ENCODE assay signal across 20 cellular contexts in genomic region chr1:87169250-87169910, GRCh38.
DNase-seq lines count a peak whose midpoint lies in the region; ATAC-seq and TF ChIP-seq lines count a peak whose summit lies in the region.
"Had no signal": no experiment of that assay in that cellular context is flagged by ENCODE, and none has a peak within 500 bp of the region (broad histone marks: within the 10 kb centered on the region; RNA-seq: fewer than 3 reads in every experiment).

No MANE protein-coding gene starts in this region.

- H2BK120ac ChIP-seq in neuronal stem cell (ENCODE audit: low read depth, low read length) = no peak overlapping the region

- H3K4ac ChIP-seq in neuronal stem cell (ENCODE audit: low read length) = no peak overlapping the region

- ATAC-seq in GM18909 (IDR thresholded peaks at IDR 0.05; ENCODE audit: poor library complexity, unreplicated experiment) (no peak), HG03571 (IDR thresholded peaks at IDR 0.05; ENCODE audit: unreplicated experiment) (no peak)
- ATAC-seq: HepG2 had no signal

- H3K9ac ChIP-seq in neuronal stem cell (ENCODE audit: low read depth, low read length, poor library complexity) = no peak overlapping the region

- no peak overlapping the region for H4K8ac ChIP-seq in neuronal stem cell (ENCODE audit: low read depth, low read length)

- no CpG with 5 or more reads among the region's 3 CpGs for WGBS in neuronal stem cell (ENCODE audit: extremely low coverage in 2 of 2, insufficient read length in 2 of 2, insufficient replicate concordance in 1 of 2), 2 donors

- no peak overlapping the region for H3K14ac ChIP-seq in neuronal stem cell (ENCODE audit: low read length)

- DNase-seq in left ventricle myocardium inferior (no peak), cardiac septum (ENCODE audit: low spot score) (no peak), islet precursor cell (peak; percentile 59), neuronal stem cell (ENCODE audit: low spot score) (peak; percentile 51), amygdala (lab: John Stamatoyannopoulos, UW) (no peak), NOMO-1 treated with DMSO at 0.1 percent for 48 hours (lab: John Stamatoyannopoulos, UW; ENCODE audit: unreplicated experiment) (no peak)
- DNase-seq: 8988T; BE2C; Calu3; CD4-positive, alpha-beta T cell; DMS53; GOT3; KG1; NCI-H1417 treated with DMSO at 0.1 percent for 48 hours; NCI-H2029; NCI-H748 treated with DMSO at 0.1 percent for 48 hours had no signal

- H3K79me1 ChIP-seq in neuronal stem cell (ENCODE audit: low read depth, low read length) = no peaks in the 10 kb centered on the region

- H2BK12ac ChIP-seq in neuronal stem cell (ENCODE audit: low read length) = no peak overlapping the region

- H2BK15ac ChIP-seq in neuronal stem cell (ENCODE audit: low read length) = no peak overlapping the region

- H3K36me3 ChIP-seq in left ventricle myocardium inferior = no peaks in the 10 kb centered on the region
- H3K36me3 ChIP-seq in neuronal stem cell (replicated peaks in 1 of 2; ENCODE audit: control insufficient read depth in 2 of 2, insufficient read depth in 2 of 2, low read length in 2 of 2) = no peaks in the 10 kb centered on the region
- H3K36me3 ChIP-seq: BE2C had no signal

- peak overlapping the region; percentile 27 for H2AFZ ChIP-seq in neuronal stem cell (ENCODE audit: low read length)

- H3K4me1 ChIP-seq in left ventricle myocardium inferior (no peaks in the 10 kb centered on the region), neuronal stem cell (ENCODE audit: control insufficient read depth in 2 of 2, insufficient read depth in 1 of 2, low read depth in 1 of 2, low read length in 2 of 2) (peaks cover 0 to 22% of the 10 kb centered on the region in 2 donors)
- H3K4me1 ChIP-seq: BE2C had no signal

- no peak overlapping the region for H3K18ac ChIP-seq in neuronal stem cell (ENCODE audit: low read length)

- H3K27ac ChIP-seq in left ventricle myocardium inferior (replicated peaks) (peak overlapping the region; percentile 40), neuronal stem cell (replicated peaks; ENCODE audit: low read length) (peak overlapping the region; percentile 77)
- H3K27ac ChIP-seq: RWPE1 had no signal

- intact Hi-C loops in left ventricle myocardium inferior (cut with micrococcal nuclease) = no loop called here
- intact Hi-C loops in cardiac septum (cut with DNase I) = no loop called here

- peaks cover 7% of the 10 kb centered on the region for H3K27me3 ChIP-seq in left ventricle myocardium inferior (ENCODE audit: low read depth)
- peaks cover 0 to 5% (median 0%) of the 10 kb centered on the region in 3 experiments for H3K27me3 ChIP-seq in neuronal stem cell (ENCODE audit: control insufficient read depth in 3 of 3, insufficient read depth in 3 of 3, low read depth in 1 of 3, low read length in 3 of 3)
- H3K27me3 ChIP-seq: BE2C had no signal

- H3K9me3 ChIP-seq in left ventricle myocardium inferior (replicated peaks) = no peaks in the 10 kb centered on the region
- H3K9me3 ChIP-seq in neuronal stem cell (replicated peaks in 1 of 2; ENCODE audit: control insufficient read depth in 2 of 2, insufficient read depth in 1 of 2, low read depth in 1 of 2, low read length in 2 of 2) = no peaks in the 10 kb centered on the region
- H3K9me3 ChIP-seq: BE2C had no signal

- no peak overlapping the region for H4K91ac ChIP-seq in neuronal stem cell (ENCODE audit: low read depth, low read length, poor library complexity)

- no peak overlapping the region for H2AK5ac ChIP-seq in neuronal stem cell (ENCODE audit: low read depth, low read length)

- H3K4me3 ChIP-seq in left ventricle myocardium inferior (no peak overlapping the region), neuronal stem cell (ENCODE audit: low read length in 2 of 2) (no peak overlapping the region)

- no peak overlapping the region for H3K4me2 ChIP-seq in neuronal stem cell (ENCODE audit: insufficient read depth, low read length, poor library complexity, severe bottlenecking)

- no peak for TF ChIP-seq CTCF in left ventricle myocardium inferior (IDR thresholded peaks at IDR 0.05; ENCODE audit: borderline replicate concordance)

- H3K23ac ChIP-seq in neuronal stem cell (ENCODE audit: low read depth, low read length, poor library complexity) = no peak overlapping the region

- H2BK5ac ChIP-seq in neuronal stem cell (ENCODE audit: low read length) = no peak overlapping the region

Comparison
In these comparisons a context has a peak if more than half of its experiments do, and no peak if none do; other contexts are left out.
1. DNase-seq: peak in islet precursor cell (single experiment) and neuronal stem cell (single experiment); none in left ventricle myocardium inferior (single experiment), cardiac septum (single experiment), amygdala (0 of 56) and NOMO-1 treated with DMSO at 0.1 percent for 48 hours (single experiment).